In the genomic region with DNA sequence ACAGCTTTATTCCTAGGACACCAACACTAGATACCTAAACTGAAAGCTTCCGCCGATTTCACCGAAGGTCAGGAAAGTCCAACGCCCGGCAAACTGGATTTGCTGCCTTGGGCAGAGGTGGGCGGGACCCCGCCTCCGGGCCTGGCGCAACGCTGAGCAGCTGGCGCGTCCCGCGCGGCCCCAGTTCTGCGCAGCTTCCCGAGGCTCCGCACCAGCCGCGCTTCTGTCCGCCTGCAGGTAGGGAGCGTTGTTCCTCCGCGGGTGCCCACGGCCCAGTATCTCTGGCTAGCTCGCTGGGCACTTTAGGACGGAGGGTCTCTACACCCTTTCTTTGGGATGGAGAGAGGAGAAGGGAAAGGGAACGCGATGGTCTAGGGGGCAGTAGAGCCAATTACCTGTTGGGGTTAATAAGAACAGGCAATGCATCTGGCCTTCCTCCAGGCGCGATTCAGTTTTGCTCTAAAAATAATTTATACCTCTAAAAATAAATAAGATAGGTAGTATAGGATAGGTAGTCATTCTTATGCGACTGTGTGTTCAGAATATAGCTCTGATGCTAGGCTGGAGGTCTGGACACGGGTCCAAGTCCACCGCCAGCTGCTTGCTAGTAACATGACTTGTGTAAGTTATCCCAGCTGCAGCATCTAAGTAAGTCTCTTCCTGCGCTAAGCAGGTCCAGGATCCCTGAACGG, we compare ENCODE assay signal across 1 cellular context.
TF ChIP-seq lines count a peak whose summit lies in the region.

TSS of gene CD274 (plus strand) at position 183 of the 692 bp plus-strand sequence. CDS start 5,572 bp downstream, outside the sequence.

TF ChIP-seq in H1, 55 proteins besides CTCF, POLR2A, EP300 and RAD21:
- TF ChIP-seq RXRA (IDR thresholded peaks at IDR 0.05; ENCODE audit: insufficient read depth, low read depth, low read length) (0 out of 2 replicates have a peak, but pooled peaks have one; percentile 42), BCL11A (IDR thresholded peaks at IDR 0.05; ENCODE audit: low read depth in 2 of 2, low read length in 2 of 2) (no peak), EGR1 (IDR thresholded peaks at IDR 0.05; ENCODE audit: borderline replicate concordance, low read depth, low read length) (peak; percentile 60; the same call in 1 of the 2 replicates), TAF7 (optimal IDR thresholded peaks at IDR 0.05; ENCODE audit: borderline replicate concordance, low read depth, low read length) (no peak), TBP (IDR thresholded peaks at IDR 0.05; ENCODE audit: low read depth, low read length) (peak; percentile 83), GABPA (IDR thresholded peaks at IDR 0.05; ENCODE audit: borderline replicate concordance, insufficient read depth, low read length) (no peak), POU5F1 (IDR thresholded peaks at IDR 0.05; ENCODE audit: low read depth, low read length) (no peak), CBX8 (IDR thresholded peaks at IDR 0.05; ENCODE audit: borderline replicate concordance, low read depth, low read length) (no peak), TCF12 (IDR thresholded peaks at IDR 0.05; ENCODE audit: low read depth, low read length) (0 out of 2 replicates have a peak, but pooled peaks have one; percentile 59), SIN3A (conservative IDR thresholded peaks at IDR 0.05 in 1 of 2, IDR thresholded peaks at IDR 0.05 in 1 of 2; ENCODE audit: low read depth in 1 of 2, low read length in 2 of 2) (0 out of 4 replicates have a peak, but pooled peaks of 1 of the 2 experiments have one; percentile 74), JUND (IDR thresholded peaks at IDR 0.05; ENCODE audit: low read length) (no peak), CHD2 (IDR thresholded peaks at IDR 0.05; ENCODE audit: low read length) (peak; percentile 40; the same call in 1 of the 2 replicates), CHD1 (IDR thresholded peaks at IDR 0.05; ENCODE audit: low read depth, low read length) (no peak), RFX5 (IDR thresholded peaks at IDR 0.05; ENCODE audit: borderline replicate concordance, low read depth, low read length) (no peak), POLR2AphosphoS5 (IDR thresholded peaks at IDR 0.05; ENCODE audit: low read depth, low read length) (no peak), CBX5 (IDR thresholded peaks at IDR 0.05; ENCODE audit: low read depth, low read length) (no peak), BACH1 (IDR thresholded peaks at IDR 0.05; ENCODE audit: low read length) (peak; percentile 38; the same call in 1 of the 2 replicates), MAX (IDR thresholded peaks at IDR 0.05) (peak; percentile 40; the same call in 1 of the 2 replicates), GTF2F1 (IDR thresholded peaks at IDR 0.05; ENCODE audit: borderline replicate concordance, low read depth, low read length) (no peak), HDAC2 (IDR thresholded peaks at IDR 0.05; ENCODE audit: borderline replicate concordance in 1 of 2, low read depth in 2 of 2, low read length in 2 of 2) (0 out of 4 replicates have a peak, but pooled peaks have one; percentile 73 to 79), HDAC6 (IDR thresholded peaks at IDR 0.05; ENCODE audit: low read depth, low read length) (no peak), YY1 (IDR thresholded peaks at IDR 0.05; ENCODE audit: low read depth, low read length) (no peak; the same call in 1 of the 2 replicates), BRCA1 (IDR thresholded peaks at IDR 0.05; ENCODE audit: low read depth, low read length) (no peak), RNF2 (IDR thresholded peaks at IDR 0.05; ENCODE audit: borderline replicate concordance, low read depth, low read length, missing control alignments, poor library complexity, severe bottlenecking) (no peak), KDM4A (IDR thresholded peaks at IDR 0.05; ENCODE audit: low read depth, low read length, severe bottlenecking) (no peak), JUN (IDR thresholded peaks at IDR 0.05; ENCODE audit: low read depth, low read length) (no peak), FOSL1 (IDR thresholded peaks at IDR 0.05; ENCODE audit: insufficient read depth, low read depth, low read length) (no peak), NANOG (IDR thresholded peaks at IDR 0.05; ENCODE audit: insufficient read depth, low read depth, low read length, poor library complexity, severe bottlenecking) (peak; percentile 40), SP1 (IDR thresholded peaks at IDR 0.05; ENCODE audit: low read depth, low read length) (no peak), ASH2L (IDR thresholded peaks at IDR 0.05; ENCODE audit: low read length) (peak; percentile 71), SUZ12 (IDR thresholded peaks at IDR 0.05; ENCODE audit: low read length) (no peak), CHD7 (IDR thresholded peaks at IDR 0.05; ENCODE audit: insufficient replicate concordance, low read length) (no peak), NRF1 (IDR thresholded peaks at IDR 0.05; ENCODE audit: low read depth, low read length) (peak; percentile 46), CTBP2 (IDR thresholded peaks at IDR 0.05; ENCODE audit: borderline replicate concordance, insufficient read depth, insufficient read length, low read length) (no peak), MAFK (IDR thresholded peaks at IDR 0.05; ENCODE audit: low read depth, low read length) (no peak), SIX5 (IDR thresholded peaks at IDR 0.05; ENCODE audit: low read depth, low read length) (no peak), KDM1A (IDR thresholded peaks at IDR 0.05; ENCODE audit: borderline replicate concordance, low read length) (no peak), SRF (IDR thresholded peaks at IDR 0.05; ENCODE audit: low read depth, low read length) (no peak), SAP30 (IDR thresholded peaks at IDR 0.05; ENCODE audit: insufficient read depth, insufficient replicate concordance, low read length) (no peak), KDM5A (IDR thresholded peaks at IDR 0.05; ENCODE audit: low read length) (no peak), E2F6 (IDR thresholded peaks at IDR 0.05) (no peak), SP2 (IDR thresholded peaks at IDR 0.05; ENCODE audit: low read length) (peak; percentile 10; the same call in 1 of the 2 replicates), SP4 (IDR thresholded peaks at IDR 0.05; ENCODE audit: low read length) (0 out of 2 replicates have a peak, but pooled peaks have one; percentile 30), CREB1 (IDR thresholded peaks at IDR 0.05) (peak; percentile 52; the same call in 1 of the 2 replicates), EZH2 (IDR thresholded peaks at IDR 0.05; ENCODE audit: low read depth, low read length, severe bottlenecking) (no peak), PHF8 (conservative IDR thresholded peaks at IDR 0.05; ENCODE audit: low read depth, low read length) (no peak), TEAD4 (IDR thresholded peaks at IDR 0.05; ENCODE audit: low read depth, low read length) (peak; percentile 53; the same call in 1 of the 2 replicates), CEBPB (IDR thresholded peaks at IDR 0.05; ENCODE audit: low read depth, low read length) (peak; percentile 79), ATF3 (IDR thresholded peaks at IDR 0.05; ENCODE audit: insufficient read depth, low read depth, low read length) (no peak), ZNF274 (IDR thresholded peaks at IDR 0.05; ENCODE audit: borderline replicate concordance, extremely low read depth, low read length) (no peak), TAF1 (IDR thresholded peaks at IDR 0.05; ENCODE audit: low read depth, low read length) (peak; percentile 67), USF2 (IDR thresholded peaks at IDR 0.05; ENCODE audit: low read length) (no peak), SIRT6 (IDR thresholded peaks at IDR 0.05; ENCODE audit: low read length) (no peak), RBBP5 (IDR thresholded peaks at IDR 0.05; ENCODE audit: borderline replicate concordance, low read depth, low read length) (peak; percentile 54)
- TF ChIP-seq, protein P1, sequence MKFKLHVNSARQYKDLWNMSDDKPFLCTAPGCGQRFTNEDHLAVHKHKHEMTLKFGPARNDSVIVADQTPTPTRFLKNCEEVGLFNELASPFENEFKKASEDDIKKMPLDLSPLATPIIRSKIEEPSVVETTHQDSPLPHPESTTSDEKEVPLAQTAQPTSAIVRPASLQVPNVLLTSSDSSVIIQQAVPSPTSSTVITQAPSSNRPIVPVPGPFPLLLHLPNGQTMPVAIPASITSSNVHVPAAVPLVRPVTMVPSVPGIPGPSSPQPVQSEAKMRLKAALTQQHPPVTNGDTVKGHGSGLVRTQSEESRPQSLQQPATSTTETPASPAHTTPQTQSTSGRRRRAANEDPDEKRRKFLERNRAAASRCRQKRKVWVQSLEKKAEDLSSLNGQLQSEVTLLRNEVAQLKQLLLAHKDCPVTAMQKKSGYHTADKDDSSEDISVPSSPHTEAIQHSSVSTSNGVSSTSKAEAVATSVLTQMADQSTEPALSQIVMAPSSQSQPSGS (IDR thresholded peaks at IDR 0.05; ENCODE audit: low read length): no peak
